10 cellular contexts compared by ENCODE assay signal in genomic region chr17:80872999-80873951, GRCh38.
DNase-seq lines count a peak whose midpoint lies in the region; ATAC-seq and TF ChIP-seq lines count a peak whose summit lies in the region.
"Had no signal": no experiment of that assay in that cellular context is flagged by ENCODE, and none has a peak within 500 bp of the region (broad histone marks: within the 10 kb centered on the region; RNA-seq: fewer than 3 reads in every experiment).

No MANE protein-coding gene starts in this region.

- peak overlapping the region; percentile 36 for H3K9ac ChIP-seq in HUES6 (ENCODE audit: low read length)
- H3K9ac ChIP-seq: SK-N-SH had no signal

- ATAC-seq in left lung (peak; percentile 62), GM21717 (IDR thresholded peaks at IDR 0.05; ENCODE audit: unreplicated experiment) (no peak)

- H3K9me3 ChIP-seq in HUES6 (ENCODE audit: control insufficient read depth, insufficient read depth, low read depth, low read length) = no peaks in the 10 kb centered on the region
- H3K9me3 ChIP-seq in left lung = no peaks in the 10 kb centered on the region
- H3K9me3 ChIP-seq: SK-N-SH had no signal

- H3K4me3 ChIP-seq in HUES6 (ENCODE audit: low read depth, low read length) = no peak overlapping the region
- no peak overlapping the region for H3K4me3 ChIP-seq in left lung

- TF ChIP-seq CTCF in left lung (IDR thresholded peaks at IDR 0.05) = no peak

- no peaks in the 10 kb centered on the region for H3K36me3 ChIP-seq in HUES6 (ENCODE audit: control insufficient read depth, insufficient read depth, low read length)
- H3K36me3 ChIP-seq in left lung = peaks cover 0 to 12% of the 10 kb centered on the region in 2 donors

- H3K27me3 ChIP-seq in HUES6 (ENCODE audit: control insufficient read depth, insufficient read depth, low read length) (no peaks in the 10 kb centered on the region), left lung (no peaks in the 10 kb centered on the region)

- peak; percentile 76 for DNase-seq in Ammon's horn (ENCODE audit: low spot score)
- DNase-seq in caudate nucleus (lab: John Stamatoyannopoulos, UW) = peak in 26 of 61 donors; percentile 6 to 64 (median 40)
- peak; percentile 55 to 77 for DNase-seq in left lung
- DNase-seq in dermis blood vessel endothelial cell = no peak
- DNase-seq in SK-N-DZ (ENCODE audit: low spot score) = no peak
- no peak for DNase-seq in cortex of kidney (lab: John Stamatoyannopoulos, UW)
- DNase-seq: KBM-7, SK-N-SH had no signal

- intact Hi-C loops in left lung (cut with DNase I) = no loop called here

- H3K27ac ChIP-seq in HUES6 (ENCODE audit: low read depth, low read length) (peak overlapping the region; percentile 59; the same call in 1 of the 2 replicates), caudate nucleus (ENCODE audit: low read depth, low read length) (peak overlapping the region; percentile 79), left lung (no peak overlapping the region)

- H3K4me1 ChIP-seq in HUES6 (ENCODE audit: control insufficient read depth, insufficient read depth, low read length) = peaks cover 21% of the 10 kb centered on the region
- H3K4me1 ChIP-seq in left lung = peaks cover 0 to 46% of the 10 kb centered on the region in 2 donors

Comparison
In these comparisons a context has a peak if more than half of its experiments do, and no peak if none do; other contexts are left out.
1. DNase-seq: peak in Ammon's horn (single experiment) and left lung (2 of 2); none in dermis blood vessel endothelial cell (single experiment), SK-N-DZ (single experiment) and cortex of kidney (single experiment).
2. H3K27ac ChIP-seq: peak in HUES6 (single experiment) and caudate nucleus (single experiment); none in left lung (0 of 2).